Comparison of ENCODE assay signal across 24 cellular contexts in the genomic region with DNA sequence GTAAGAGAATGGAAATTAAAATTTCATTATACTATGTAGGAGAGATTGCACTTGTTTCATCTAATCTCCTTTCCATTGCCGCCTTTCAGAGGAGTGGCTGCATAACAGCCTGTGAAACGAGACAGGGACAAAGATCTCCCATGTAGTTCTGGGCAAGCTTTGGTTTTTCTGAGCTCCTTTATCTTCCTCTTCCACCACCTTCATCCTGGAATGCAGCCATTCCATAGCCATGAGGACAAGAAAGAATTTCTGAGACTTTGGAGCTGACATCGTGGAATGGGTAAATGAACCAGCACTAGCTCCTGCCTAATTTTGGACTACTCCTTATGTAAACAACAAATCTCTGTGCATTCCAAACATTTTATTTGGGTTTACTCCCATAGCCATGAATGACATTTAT.
A peak's percentile ranks its signal among the peaks of the same experiment; 100 is the strongest.
DNase-seq lines count a peak whose midpoint lies in the region; FAIRE-seq and TF ChIP-seq lines count a peak whose summit lies in the region.
"Had no signal": no experiment of that assay in that cellular context is flagged by ENCODE, and none has a peak within 500 bp of the region (broad histone marks: within the 10 kb centered on the region; RNA-seq: fewer than 3 reads in every experiment).

No MANE protein-coding gene starts in this region.

- no peak for TF ChIP-seq POLR2A in H1 (IDR thresholded peaks at IDR 0.05; ENCODE audit: control extremely low read depth in 1 of 2, low read depth in 2 of 2, low read length in 2 of 2)

- no peaks in the 10 kb centered on the region for H3K36me3 ChIP-seq in astrocyte (ENCODE audit: insufficient read depth, low read length)
- H3K36me3 ChIP-seq in H1 (ENCODE audit: control insufficient read depth in 2 of 4, insufficient read depth in 4 of 4, low read length in 3 of 4) = no peaks in the 10 kb centered on the region
- H3K36me3 ChIP-seq: BLaER1 treated with 17β-estradiol and CSF1 and Interleukin-3, amounts not matched to agents 10 nM and 100 nM had no signal

- H3K27me3 Mint-ChIP-seq in astrocyte (ENCODE audit: low read depth, unreplicated experiment) = no peaks in the 10 kb centered on the region
- H3K27me3 Mint-ChIP-seq: B cell; CD4-positive, alpha-beta T cell had no signal

- H3K4ac ChIP-seq in H1 (replicated peaks; ENCODE audit: insufficient read length, low read depth, low read length) = no peak overlapping the region

- H3K27ac Mint-ChIP-seq in astrocyte (ENCODE audit: unreplicated experiment) = no peak overlapping the region
- H3K27ac Mint-ChIP-seq: B cell; CD4-positive, alpha-beta T cell; CD8-positive, alpha-beta T cell had no signal

- TF ChIP-seq RAD21 in H1 (IDR thresholded peaks at IDR 0.05 in 1 of 2, conservative IDR thresholded peaks at IDR 0.05 in 1 of 2; ENCODE audit: low read depth in 2 of 2, low read length in 2 of 2) = no peak

- no peak overlapping the region for H2AK5ac ChIP-seq in H1 (ENCODE audit: low read depth, low read length)

- no peaks in the 10 kb centered on the region for H3K79me1 ChIP-seq in H1 (ENCODE audit: low read depth, low read length)

- TF ChIP-seq EP300 in H1 (IDR thresholded peaks at IDR 0.05; ENCODE audit: borderline replicate concordance in 1 of 2, low read depth in 2 of 2, low read length in 2 of 2) = no peak

- no peak overlapping the region for H3K14ac ChIP-seq in H1 (ENCODE audit: insufficient read length)

- no peak overlapping the region for H3K4me3 Mint-ChIP-seq in astrocyte (ENCODE audit: unreplicated experiment)
- H3K4me3 Mint-ChIP-seq: B cell; CD4-positive, alpha-beta T cell; CD8-positive, alpha-beta T cell had no signal

- H3K56ac ChIP-seq in H1 (replicated peaks; ENCODE audit: insufficient read length, low read depth, low read length) = no peak overlapping the region

- H3K4me1 ChIP-seq in astrocyte (ENCODE audit: insufficient read depth, low read length) (no peaks in the 10 kb centered on the region), H1 (replicated peaks in 1 of 4; ENCODE audit: control insufficient read depth in 3 of 4, insufficient read depth in 4 of 4, low read length in 3 of 4) (no peaks in the 10 kb centered on the region)
- H3K4me1 ChIP-seq: A549; BLaER1 treated with 17β-estradiol and CSF1 and Interleukin-3, amounts not matched to agents 10 nM and 100 nM had no signal

- H3K9ac ChIP-seq in astrocyte (ENCODE audit: low read length) (no peak overlapping the region), H1 (replicated peaks in 1 of 4; ENCODE audit: extremely low read depth in 1 of 4, low read depth in 3 of 4, low read length in 3 of 4) (no peak overlapping the region)
- H3K9ac ChIP-seq: BLaER1 treated with 17β-estradiol and CSF1 and Interleukin-3, amounts not matched to agents 10 nM and 100 nM had no signal

- no peak overlapping the region for H4K5ac ChIP-seq in H1 (ENCODE audit: insufficient read length, low read depth, low read length)

- no peak overlapping the region for H2BK5ac ChIP-seq in H1 (ENCODE audit: low read depth, low read length)

- CTCF ChIA-PET in H1 (lab: Charles Lee; ENCODE audit: partially characterized antibody) = interaction anchor here (0.6 to 3.5 kb wide), 4 partner anchors 9 to 208 kb away, joined by 3 to 44 read pairs (median 4); no protein-coding TSS in a partner anchor

- H3K23ac ChIP-seq in H1 (ENCODE audit: insufficient read length) = no peak overlapping the region

- no peak overlapping the region for H3K4me3 ChIP-seq in astrocyte (ENCODE audit: insufficient read depth, low read depth, low read length)
- H3K4me3 ChIP-seq in H1 (ENCODE audit: extremely low read depth in 1 of 4, insufficient read depth in 2 of 4, low read depth in 3 of 4, low read length in 4 of 4) = no peak overlapping the region
- no peak overlapping the region for H3K4me3 ChIP-seq in retinal pigment epithelial cell (ENCODE audit: low read length)
- H3K4me3 ChIP-seq: A549; BLaER1 treated with 17β-estradiol and CSF1 and Interleukin-3, amounts not matched to agents 10 nM and 100 nM had no signal

- TF ChIP-seq CTCF in 22Rv1 (IDR thresholded peaks at IDR 0.05) = no peak
- no peak for TF ChIP-seq CTCF in astrocyte (IDR thresholded peaks at IDR 0.05; ENCODE audit: insufficient read depth, low read depth, low read length)
- TF ChIP-seq CTCF in H1 (IDR thresholded peaks at IDR 0.05; ENCODE audit: control extremely low read depth in 1 of 3, insufficient read depth in 1 of 3, low read depth in 1 of 3, low read length in 3 of 3) = no peak
- no peak for TF ChIP-seq CTCF in retinal pigment epithelial cell (conservative IDR thresholded peaks at IDR 0.05; ENCODE audit: low read depth, low read length)

- H2AFZ ChIP-seq in astrocyte (ENCODE audit: low read depth, low read length) (no peak overlapping the region), H1 (ENCODE audit: low read length) (0 out of 2 replicates have a peak overlapping the region, but pooled peaks have one; percentile 20)

- DNase-seq in astrocyte (ENCODE audit: low read depth) (peak; percentile 35), H1 (ENCODE audit: low read depth in 1 of 2, low spot score in 2 of 2) (no peak), retinal pigment epithelial cell (ENCODE audit: low read depth) (peak; percentile 14), SIG-M5 treated with dmso at 0.1 percent for 504 hours (lab: John Stamatoyannopoulos, UW; ENCODE audit: unreplicated experiment) (no peak), COLO668 (lab: John Stamatoyannopoulos, UW; ENCODE audit: unreplicated experiment) (no peak), GF-D8 (lab: John Stamatoyannopoulos, UW) (no peak)
- DNase-seq: 8988T; AML-193; CD4-positive, alpha-beta T cell; CD8-positive, alpha-beta T cell; COR-L47; DMS 273 treated with DMSO at 0.1 percent for 48 hours; DMS153; DMS53; DMS79; DND-41; EL; GDM1 had no signal

- no peaks in the 10 kb centered on the region for H4K20me1 ChIP-seq in astrocyte (ENCODE audit: insufficient read depth, low read length)
- H4K20me1 ChIP-seq in H1 (replicated peaks in 1 of 2; ENCODE audit: control insufficient read depth in 1 of 2, insufficient read depth in 2 of 2, low read length in 2 of 2) = no peaks in the 10 kb centered on the region
- H4K20me1 ChIP-seq: BLaER1 treated with 17β-estradiol and CSF1 and Interleukin-3, amounts not matched to agents 10 nM and 100 nM had no signal

- H3K9me3 ChIP-seq in astrocyte (ENCODE audit: insufficient read depth, low read depth, low read length) = no peaks in the 10 kb centered on the region
- H3K9me3 ChIP-seq in H1 (ENCODE audit: insufficient read depth in 2 of 2, low read depth in 1 of 2, low read length in 1 of 2) = no peaks in the 10 kb centered on the region
- H3K9me3 ChIP-seq: A549; BLaER1 treated with 17β-estradiol and CSF1 and Interleukin-3, amounts not matched to agents 10 nM and 100 nM had no signal

- no peak overlapping the region for H2BK12ac ChIP-seq in H1 (ENCODE audit: low read depth, low read length)

- no peak overlapping the region for H2BK20ac ChIP-seq in H1 (ENCODE audit: low read length)

- H3K79me2 ChIP-seq in astrocyte (ENCODE audit: insufficient read depth, low read length) (no peaks in the 10 kb centered on the region), H1 (ENCODE audit: control insufficient read depth in 1 of 2, insufficient read depth in 2 of 2, low read length in 2 of 2) (no peaks in the 10 kb centered on the region)

- no peaks in the 10 kb centered on the region for H3K9me3 Mint-ChIP-seq in astrocyte (ENCODE audit: unreplicated experiment)
- H3K9me3 Mint-ChIP-seq: CD8-positive, alpha-beta T cell had no signal

- peak overlapping the region; percentile 56 for H3K27ac ChIP-seq in 22Rv1
- H3K27ac ChIP-seq in astrocyte (ENCODE audit: low read depth, low read length) = no peak overlapping the region
- H3K27ac ChIP-seq in H1 (ENCODE audit: low read depth, low read length) = no peak overlapping the region
- H3K27ac ChIP-seq: A549; BLaER1 treated with 17β-estradiol and CSF1 and Interleukin-3, amounts not matched to agents 10 nM and 100 nM; C4-2B had no signal

- FAIRE-seq in astrocyte (lab: Jason Lieb, UNC) (no peak), H1 (lab: Jason Lieb, UNC) (no peak)
- FAIRE-seq: A549, GM12891 had no signal

- H2BK15ac ChIP-seq in H1 (ENCODE audit: low read length) = no peak overlapping the region

- H3K4me2 ChIP-seq in astrocyte (ENCODE audit: low read length) (no peak overlapping the region), H1 (ENCODE audit: insufficient read depth in 1 of 2, low read depth in 2 of 2, low read length in 2 of 2) (no peak overlapping the region)
- H3K4me2 ChIP-seq: A549; BLaER1 treated with 17β-estradiol and CSF1 and Interleukin-3, amounts not matched to agents 10 nM and 100 nM had no signal

- H3K27me3 ChIP-seq in astrocyte (ENCODE audit: insufficient read depth, low read length) (no peaks in the 10 kb centered on the region), H1 (replicated peaks in 1 of 4; ENCODE audit: control insufficient read depth in 3 of 4, extremely low read depth in 1 of 4, insufficient read depth in 3 of 4, low read length in 3 of 4) (no peaks in the 10 kb centered on the region)
- H3K27me3 ChIP-seq: BLaER1 treated with 17β-estradiol and CSF1 and Interleukin-3, amounts not matched to agents 10 nM and 100 nM had no signal

- no peaks in the 10 kb centered on the region for H3K36me3 Mint-ChIP-seq in astrocyte (ENCODE audit: low read depth, unreplicated experiment)
- H3K36me3 Mint-ChIP-seq: CD8-positive, alpha-beta T cell had no signal

- no peak overlapping the region for H4K91ac ChIP-seq in H1 (replicated peaks; ENCODE audit: insufficient read length, low read length)

- H2BK120ac ChIP-seq in H1 (replicated peaks; ENCODE audit: low read depth, low read length) = no peak overlapping the region

- no peaks in the 10 kb centered on the region for H3K23me2 ChIP-seq in H1 (ENCODE audit: low read depth, low read length)

- H3K18ac ChIP-seq in H1 (ENCODE audit: extremely low read depth, low read length) = no peak overlapping the region

- WGBS in H1 (ENCODE audit: extremely low coverage in 1 of 2, insufficient coverage in 1 of 2, insufficient read length in 1 of 2, insufficient replicate concordance in 2 of 2, low coverage in 1 of 2, low lambda C conversion rate in 2 of 2, missing lambda C conversion rate in 1 of 2), 2 experiments = 90% methylated on average over 3 of the region's 3 CpGs; no CpG with 5 or more reads in 1 of the 2 experiments

- H3K4me1 Mint-ChIP-seq in astrocyte (ENCODE audit: low read depth, unreplicated experiment) = peaks cover 9% of the 10 kb centered on the region
- H3K4me1 Mint-ChIP-seq: B cell had no signal

- no peak overlapping the region for H4K8ac ChIP-seq in H1 (ENCODE audit: extremely low read depth, insufficient read depth, low read length)

- POLR2A ChIA-PET in H1 (lab: Charles Lee; ENCODE audit: partially characterized antibody) = no interaction called here

TF ChIP-seq in H1, 55 proteins besides CTCF, POLR2A, EP300 and RAD21:
- TF ChIP-seq CHD1 (IDR thresholded peaks at IDR 0.05; ENCODE audit: low read depth, low read length) (no peak), TBP (IDR thresholded peaks at IDR 0.05; ENCODE audit: low read depth, low read length) (no peak), TAF1 (IDR thresholded peaks at IDR 0.05; ENCODE audit: low read depth, low read length) (no peak), CTBP2 (IDR thresholded peaks at IDR 0.05; ENCODE audit: borderline replicate concordance, insufficient read depth, insufficient read length, low read length) (no peak), GABPA (IDR thresholded peaks at IDR 0.05; ENCODE audit: borderline replicate concordance, insufficient read depth, low read length) (no peak), SUZ12 (IDR thresholded peaks at IDR 0.05; ENCODE audit: low read length) (no peak)

Comparison
In these comparisons a context has a peak if more than half of its experiments do, and no peak if none do; other contexts are left out.
1. DNase-seq: peak in astrocyte (single experiment) and retinal pigment epithelial cell (single experiment); none in H1 (0 of 2), SIG-M5 treated with dmso at 0.1 percent for 504 hours (single experiment), COLO668 (single experiment) and GF-D8 (single experiment).